Comparison of ENCODE assay signal across 26 cellular contexts in the genomic region with DNA sequence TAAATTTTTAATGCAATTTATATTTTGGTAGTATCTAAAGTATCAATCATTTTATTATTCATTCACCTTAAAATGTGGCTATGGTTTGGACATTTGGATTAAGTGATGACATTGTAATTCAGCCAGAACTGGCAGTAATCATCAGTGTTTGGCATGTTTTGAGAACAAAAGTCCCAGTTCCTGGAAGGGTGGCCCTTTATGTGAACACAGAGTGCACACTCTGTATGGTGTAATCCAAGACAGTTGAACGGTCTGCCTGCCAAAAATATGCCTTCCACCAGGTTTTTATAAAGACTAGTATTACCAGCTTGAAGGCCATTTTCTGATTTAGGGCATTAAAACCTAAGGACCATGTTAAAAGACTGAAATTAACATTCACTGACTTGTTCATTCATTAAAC.
A peak's percentile ranks its signal among the peaks of the same experiment; 100 is the strongest.
DNase-seq lines count a peak whose midpoint lies in the region; ATAC-seq, FAIRE-seq and TF ChIP-seq lines count a peak whose summit lies in the region.
"Had no signal": no experiment of that assay in that cellular context is flagged by ENCODE, and none has a peak within 500 bp of the region (broad histone marks: within the 10 kb centered on the region; RNA-seq: fewer than 3 reads in every experiment).

No MANE protein-coding gene starts in this region.

- no peaks in the 10 kb centered on the region for H3K79me2 ChIP-seq in HepG2 (ENCODE audit: insufficient read depth, low read length)

- peak; percentile 21 to 38 for TF ChIP-seq RAD21 in liver (IDR thresholded peaks at IDR 0.05)
- TF ChIP-seq RAD21 in HepG2 (CRISPR knock-in tag; IDR thresholded peaks at IDR 0.05), result no peak

- 25% methylated on average over 1 of the region's 1 CpG for WGBS in liver
- WGBS in HepG2 (ENCODE audit: low lambda C conversion rate), result 0% methylated on average over 1 of the region's 1 CpG

- TF ChIP-seq POLR2A in HepG2 (IDR thresholded peaks at IDR 0.05; ENCODE audit: insufficient read depth in 1 of 2, low read depth in 2 of 2, low read length in 2 of 2) (no peak), erythroblast (IDR thresholded peaks at IDR 0.05; ENCODE audit: low read length) (no peak)

- no peaks in the 10 kb centered on the region for H3K9me3 ChIP-seq in liver (ENCODE audit: control insufficient read depth in 4 of 4, low read length in 3 of 4)
- peaks cover 6% of the 10 kb centered on the region; the same call in 1 of the 2 replicates for H3K9me3 ChIP-seq in HepG2 (ENCODE audit: low read length)
- no peaks in the 10 kb centered on the region for H3K9me3 ChIP-seq in colonic mucosa
- H3K9me3 ChIP-seq: BE2C had no signal

- DNase-seq in HepG2 (ENCODE audit: low spot score) (no peak), cardiac fibroblast (ENCODE audit: low read depth in 2 of 2) (peak; percentile 24 to 55), fibroblast of the conjunctiva (ENCODE audit: low read depth) (peak; percentile 30), GM10248 (ENCODE audit: extremely low spot score) (no peak), NCI-H187 treated with DMSO at 0.1 percent for 48 hours (lab: John Stamatoyannopoulos, UW) (no peak), erythroblast (lab: John Stamatoyannopoulos, UW) (no peak), colonic mucosa (no peak)
- DNase-seq: 8988T; ACHN; BE2C; CD8-positive, alpha-beta memory T cell; DMS 273 treated with DMSO at 0.1 percent for 48 hours; DMS79; EL; GDM1; KBM-7; MM.1S; NCI-H2029 treated with DMSO at 0.1 percent for 48 hours; NCI-H526 treated with DMSO at 0.1 percent for 48 hours; SIG-M5; SW 1271 had no signal

- H2AFZ ChIP-seq in HepG2 (ENCODE audit: low read length), result no peak overlapping the region

- in situ Hi-C loops in HepG2 (cut with HindIII; ENCODE audit: extremely low pct_ligation_motif_present, low pct_unique_long_range_greater_than_20kb), result no loop called here

- ATAC-seq in HepG2, result no peak

- TF ChIP-seq EP300 in HepG2 (IDR thresholded peaks at IDR 0.05; ENCODE audit: low read depth in 2 of 2, low read length in 2 of 2) (no peak), HepG2 (CRISPR knock-in tag; IDR thresholded peaks at IDR 0.05; ENCODE audit: borderline replicate concordance) (no peak)

- H3K4me2 ChIP-seq in HepG2 (ENCODE audit: low read depth, low read length), result no peak overlapping the region

- BruUV-seq in HepG2 (replicated peaks; lab: Mats Ljungman, UMichigan), result no TSS peak

- H3K4me3 ChIP-seq in liver (ENCODE audit: low read depth in 1 of 3, low read length in 3 of 3) (no peak overlapping the region), HepG2 (replicated peaks in 1 of 3; ENCODE audit: insufficient read depth in 1 of 3, low read depth in 2 of 3, low read length in 3 of 3) (no peak overlapping the region), cardiac fibroblast (replicated peaks in 1 of 2; ENCODE audit: low read depth in 2 of 2, low read length in 2 of 2) (no peak overlapping the region), colonic mucosa (no peak overlapping the region)
- H3K4me3 ChIP-seq: SK-N-MC had no signal

- FAIRE-seq in HepG2 (lab: Jason Lieb, UNC), result no peak
- FAIRE-seq: GM12891, H54, RCC 7860 had no signal

- H3K4me1 ChIP-seq in liver (ENCODE audit: control insufficient read depth in 4 of 4, insufficient read depth in 4 of 4, low read length in 3 of 4) (peaks cover 0 to 13% (median 2%) of the 10 kb centered on the region in 4 donors), HepG2 (ENCODE audit: insufficient read depth, low read length) (no peaks in the 10 kb centered on the region), colonic mucosa (no peaks in the 10 kb centered on the region)
- H3K4me1 ChIP-seq: BE2C had no signal

- H3K36me3 ChIP-seq in liver (ENCODE audit: control insufficient read depth in 4 of 4, insufficient read depth in 3 of 4, low read depth in 1 of 4, low read length in 3 of 4) (no peaks in the 10 kb centered on the region), HepG2 (replicated peaks in 1 of 2; ENCODE audit: control insufficient read depth in 1 of 2, insufficient read depth in 2 of 2, low read length in 2 of 2) (no peaks in the 10 kb centered on the region), colonic mucosa (no peaks in the 10 kb centered on the region)
- H3K36me3 ChIP-seq: BE2C had no signal

- CTCF ChIA-PET in HepG2 (lab: Yijun Ruan, JAX; ENCODE audit: low intra/inter-chr PET ratio, low total read pairs) (no interaction called here), GM10248 (lab: Yijun Ruan, JAX) (no interaction called here)

- H4K20me1 ChIP-seq in HepG2 (ENCODE audit: insufficient read depth, low read length), result no peaks in the 10 kb centered on the region

- intact Hi-C loops in HepG2 (cut with micrococcal nuclease; ENCODE audit: unreplicated experiment) (no loop called here), colonic mucosa (cut with DNase I) (no loop called here)

- TF ChIP-seq CTCF in liver (IDR thresholded peaks at IDR 0.05; ENCODE audit: low read depth, low read length, missing input control) (no peak), HepG2 (CRISPR knock-in tag; IDR thresholded peaks at IDR 0.05) (no peak), cardiac fibroblast (IDR thresholded peaks at IDR 0.05; ENCODE audit: low read depth, low read length) (no peak), GM10248 (IDR thresholded peaks at IDR 0.05; ENCODE audit: control extremely low read depth, extremely low read depth, low read depth, missing control alignments) (no peak), colonic mucosa (IDR thresholded peaks at IDR 0.05) (no peak)

- no peak overlapping the region for H3K9ac ChIP-seq in liver (ENCODE audit: low read depth in 1 of 2, low read length in 2 of 2)
- H3K9ac ChIP-seq in HepG2 (ENCODE audit: insufficient read depth, low read depth, low read length), result no peak overlapping the region
- no peak overlapping the region for H3K9ac ChIP-seq in colonic mucosa (ENCODE audit: low read depth in 2 of 2, low read length in 2 of 2)

- no peaks in the 10 kb centered on the region for H3K27me3 ChIP-seq in liver (ENCODE audit: control insufficient read depth in 4 of 4, insufficient read depth in 4 of 4, low read length in 3 of 4)
- no peaks in the 10 kb centered on the region for H3K27me3 ChIP-seq in HepG2 (ENCODE audit: control insufficient read depth in 1 of 2, insufficient read depth in 2 of 2, low read length in 2 of 2)
- H3K27me3 ChIP-seq in colonic mucosa, result no peaks in the 10 kb centered on the region
- H3K27me3 ChIP-seq: BE2C had no signal

- no peak overlapping the region for H3K27ac ChIP-seq in liver (ENCODE audit: low read depth in 1 of 2, low read length in 2 of 2)
- H3K27ac ChIP-seq in HepG2 (ENCODE audit: extremely low read length, insufficient read depth, low read length), result no peak overlapping the region
- no peak overlapping the region for H3K27ac ChIP-seq in colonic mucosa
- H3K27ac ChIP-seq: SK-N-MC had no signal

- POLR2A ChIA-PET in HepG2 (lab: Yijun Ruan, JAX), result no interaction called here
- POLR2A ChIA-PET in GM10248 (lab: Yijun Ruan, JAX), result no interaction called here

TF ChIP-seq in liver, 16 proteins besides CTCF, POLR2A, EP300 and RAD21 (continues in another document):
- TF ChIP-seq GABPA (IDR thresholded peaks at IDR 0.05 in 1 of 2, conservative IDR thresholded peaks at IDR 0.05 in 1 of 2) (no peak), REST (IDR thresholded peaks at IDR 0.05) (peak; percentile 48)

TF ChIP-seq in HepG2, 621 proteins besides CTCF, POLR2A, EP300 and RAD21 (continues in another document):
- TF ChIP-seq GLMP (CRISPR knock-in tag; IDR thresholded peaks at IDR 0.05; ENCODE audit: borderline replicate concordance) (no peak), SUZ12 (IDR thresholded peaks at IDR 0.05; ENCODE audit: low read depth, low read length) (no peak), CBX5 (CRISPR knock-in tag; IDR thresholded peaks at IDR 0.05; ENCODE audit: borderline replicate concordance) (no peak), ZNF235 (CRISPR knock-in tag; IDR thresholded peaks at IDR 0.05; ENCODE audit: borderline replicate concordance) (no peak), ZSCAN29 (CRISPR knock-in tag; conservative IDR thresholded peaks at IDR 0.05) (no peak), FOXP4 (CRISPR knock-in tag; IDR thresholded peaks at IDR 0.05) (no peak), CCAR2 (optimal IDR thresholded peaks at IDR 0.05; ENCODE audit: low read depth, low read length) (no peak)
- TF ChIP-seq, protein P1, sequence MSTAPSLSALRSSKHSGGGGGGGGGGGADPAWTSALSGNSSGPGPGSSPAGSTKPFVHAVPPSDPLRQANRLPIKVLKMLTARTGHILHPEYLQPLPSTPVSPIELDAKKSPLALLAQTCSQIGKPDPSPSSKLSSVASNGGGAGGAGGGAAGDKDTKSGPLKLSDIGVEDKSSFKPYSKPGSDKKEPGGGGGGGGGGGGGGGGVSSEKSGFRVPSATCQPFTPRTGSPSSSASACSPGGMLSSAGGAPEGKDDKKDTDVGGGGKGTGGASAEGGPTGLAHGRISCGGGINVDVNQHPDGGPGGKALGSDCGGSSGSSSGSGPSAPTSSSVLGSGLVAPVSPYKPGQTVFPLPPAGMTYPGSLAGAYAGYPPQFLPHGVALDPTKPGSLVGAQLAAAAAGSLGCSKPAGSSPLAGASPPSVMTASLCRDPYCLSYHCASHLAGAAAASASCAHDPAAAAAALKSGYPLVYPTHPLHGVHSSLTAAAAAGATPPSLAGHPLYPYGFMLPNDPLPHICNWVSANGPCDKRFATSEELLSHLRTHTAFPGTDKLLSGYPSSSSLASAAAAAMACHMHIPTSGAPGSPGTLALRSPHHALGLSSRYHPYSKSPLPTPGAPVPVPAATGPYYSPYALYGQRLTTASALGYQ (CRISPR knock-in tag; IDR thresholded peaks at IDR 0.05), result no peak

Comparison
In these comparisons a context has a peak if more than half of its experiments do, and no peak if none do; other contexts are left out.
1. DNase-seq: peak in cardiac fibroblast (2 of 2) and fibroblast of the conjunctiva (single experiment); none in HepG2 (single experiment), GM10248 (single experiment), NCI-H187 treated with DMSO at 0.1 percent for 48 hours (single experiment), erythroblast (0 of 2) and colonic mucosa (single experiment).